In the genomic region with DNA sequence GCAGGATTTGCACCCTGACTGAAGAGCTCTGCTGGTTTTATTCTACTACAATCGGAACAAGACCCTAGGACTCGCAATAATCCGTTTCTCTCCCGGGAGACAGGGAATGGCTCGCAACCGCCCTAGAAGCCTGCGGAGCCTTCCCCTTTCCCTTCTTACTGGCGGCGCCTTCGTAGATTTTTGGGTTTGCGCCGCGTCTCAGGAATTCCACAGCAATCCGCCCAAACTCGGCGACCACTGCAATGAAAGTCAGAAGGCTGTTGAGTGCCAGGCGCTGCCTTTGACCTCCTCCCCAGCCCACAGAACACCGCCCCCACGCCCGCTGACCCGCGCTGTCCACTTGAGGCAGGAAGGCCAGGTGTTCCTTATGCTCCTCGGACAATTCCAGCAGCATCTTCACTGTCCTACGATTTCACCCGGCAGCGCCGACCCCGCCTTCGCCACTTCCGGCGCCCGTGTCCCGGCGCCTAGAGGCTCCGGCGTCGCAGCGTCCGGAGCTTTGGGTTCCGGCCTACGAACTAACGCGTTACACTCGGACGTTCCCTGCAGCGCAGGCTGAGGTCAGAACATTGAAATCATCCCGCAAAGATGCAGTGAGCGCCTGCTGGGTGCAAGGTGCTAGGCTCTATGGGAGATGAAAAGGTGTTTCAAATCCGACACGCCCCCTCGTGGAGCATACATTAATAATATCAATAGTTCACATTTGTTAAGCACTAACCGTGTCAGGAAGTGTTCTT, we compare ENCODE assay signal across 8 cellular contexts. TPM values are rescaled to one million over a fixed set of nuclear protein-coding genes. Genes with fewer than 3 reads are reported as not detected.
DNase-seq lines count a peak whose midpoint lies in the region; TF ChIP-seq lines count a peak whose summit lies in the region.

TSS of gene COMMD2 (minus strand) at position 439 of the 737 bp plus-strand sequence. CDS start at position 394, 45 bp downstream.

- TF ChIP-seq POLR2A in suprapubic skin (IDR thresholded peaks at IDR 0.05), result peak; percentile 26 to 48

- peak within 1 kb of the TSS; percentile 64 for H3K4me2 ChIP-seq in MM.1S (ENCODE audit: low read depth, low read length)

- peaks cover 20% of the 10 kb centered on the region for H3K79me2 ChIP-seq in MM.1S (ENCODE audit: low read length)

- H4K20me1 ChIP-seq in MM.1S (ENCODE audit: insufficient read depth, low read length), result no peaks in the 10 kb centered on the region

- H2AFZ ChIP-seq in MM.1S (ENCODE audit: low read length), result peak within 1 kb of the TSS; percentile 83

- TF ChIP-seq CTCF in MM.1S (IDR thresholded peaks at IDR 0.05; ENCODE audit: low read length), result peak; percentile 55
- TF ChIP-seq CTCF in suprapubic skin (IDR thresholded peaks at IDR 0.05), result no peak

- peaks cover 11% of the 10 kb centered on the region for H3K36me3 Mint-ChIP-seq in activated naive CD4-positive, alpha-beta T cell treated with anti-CD3 and anti-CD28 coated beads for 36 hours (ENCODE audit: low read depth)

- H3K27me3 ChIP-seq in MM.1S (replicated peaks; ENCODE audit: insufficient read depth, low read length) (no peaks in the 10 kb centered on the region), suprapubic skin (no peaks in the 10 kb centered on the region)

- peak within 1 kb of the TSS; percentile 87 for H3K27ac Mint-ChIP-seq in activated naive CD4-positive, alpha-beta T cell treated with anti-CD3 and anti-CD28 coated beads for 36 hours

- no peaks in the 10 kb centered on the region for H3K27me3 Mint-ChIP-seq in activated naive CD4-positive, alpha-beta T cell treated with anti-CD3 and anti-CD28 coated beads for 36 hours (ENCODE audit: low read depth)

- no peak for TF ChIP-seq EP300 in suprapubic skin (IDR thresholded peaks at IDR 0.05)

- H3K4me1 Mint-ChIP-seq in activated naive CD4-positive, alpha-beta T cell treated with anti-CD3 and anti-CD28 coated beads for 36 hours (ENCODE audit: low read depth), result peaks cover 26% of the 10 kb centered on the region

- DNase-seq in GM04503 (ENCODE audit: low read depth) (peak; percentile 49), HCEC 1CT (peak; percentile 87), MM.1S (peak; percentile 97), SK-MEL-5 (ENCODE audit: low read depth, low spot score) (peak; percentile 90), germinal center (ENCODE audit: low spot score) (peak; percentile 69), nucleus accumbens (lab: John Stamatoyannopoulos, UW) (peak; percentile 9 to 83 (median 59)), suprapubic skin (ENCODE audit: low spot score in 2 of 2) (peak; percentile 79 to 86)
- DNase-seq in activated naive CD4-positive, alpha-beta T cell treated with anti-CD3 and anti-CD28 coated beads for 36 hours, result peak; percentile 89

- H3K9me3 ChIP-seq in MM.1S (replicated peaks; ENCODE audit: insufficient read depth, low read length), result no peaks in the 10 kb centered on the region
- no peaks in the 10 kb centered on the region for H3K9me3 ChIP-seq in suprapubic skin

- WGBS in suprapubic skin, result under 1% methylated on average over 48 of the region's 52 CpGs

- peak within 1 kb of the TSS; percentile 96 for H3K4me3 Mint-ChIP-seq in activated naive CD4-positive, alpha-beta T cell treated with anti-CD3 and anti-CD28 coated beads for 36 hours

- H3K9me2 ChIP-seq in MM.1S (replicated peaks; ENCODE audit: insufficient read depth, low read length), result no peaks in the 10 kb centered on the region

- no peaks in the 10 kb centered on the region for H3K9me3 Mint-ChIP-seq in activated naive CD4-positive, alpha-beta T cell treated with anti-CD3 and anti-CD28 coated beads for 36 hours

- peak within 1 kb of the TSS; percentile 68 for H3K9ac ChIP-seq in MM.1S (ENCODE audit: low read length)

- no peaks in the 10 kb centered on the region for H3K36me3 ChIP-seq in MM.1S (replicated peaks; ENCODE audit: insufficient read depth, low read length)
- H3K36me3 ChIP-seq in suprapubic skin, result peaks cover 22% of the 10 kb centered on the region

- in situ Hi-C loops in SK-MEL-5 (cut with HindIII; ENCODE audit: low pct_unique_long_range_greater_than_20kb, low sequenced_read_pairs), result no loop called here

- CTCF ChIA-PET in activated naive CD4-positive, alpha-beta T cell treated with anti-CD3 and anti-CD28 coated beads for 36 hours (lab: Charles Lee), result interaction anchor here (0.6 to 2.7 kb wide), 10 partner anchors 11 to 240 kb away, joined by 3 to 10 read pairs (median 4); no protein-coding TSS in a partner anchor

- H3K27ac ChIP-seq in MM.1S (ENCODE audit: low read length) (peak within 1 kb of the TSS; percentile 21; the same call in 1 of the 2 replicates), suprapubic skin (peak within 1 kb of the TSS; percentile 80)

- peak within 1 kb of the TSS; percentile 80 for H3K4me3 ChIP-seq in MM.1S (ENCODE audit: low read length)
- H3K4me3 ChIP-seq in suprapubic skin, result peak within 1 kb of the TSS; percentile 83

- intact Hi-C loops in activated naive CD4-positive, alpha-beta T cell treated with anti-CD3 and anti-CD28 coated beads for 36 hours (cut with micrococcal nuclease), result loop anchor here (1.0 to 10.0 kb wide), 9 partner anchors 50 to 757 kb away; partner anchors contain the start of genes GYG1, HPS3, PFN2 and RNF13

- peaks cover 4% of the 10 kb centered on the region; the same call in 1 of the 2 replicates for H3F3A ChIP-seq in MM.1S (ENCODE audit: insufficient read depth, low read length)

- H3K4me1 ChIP-seq in MM.1S (ENCODE audit: low read length) (no peaks in the 10 kb centered on the region), suprapubic skin (peaks cover 15% of the 10 kb centered on the region)

RNA-seq across cellular contexts. Expression of gene COMMD2, which starts in this region (rescaled TPM):
- 33.5 and 45.5 TPM in 2 replicates for total RNA-seq in SK-MEL-5 (2014; rRNA removed; shearing (Covaris generic))
- 21.1 and 21.9 TPM in 2 replicates for polyA plus RNA-seq in SK-MEL-5 (2015; cell fraction: cytosol; rRNA removed)
- polyA plus RNA-seq in SK-MEL-5 (2015; cell fraction: nucleus; rRNA removed), result 33.8 and 41.3 TPM in 2 replicates
- 10 to 100 TPM; 27.3 to 28.0 TPM for total RNA-seq in activated naive CD4-positive, alpha-beta T cell treated with anti-CD3 and anti-CD28 coated beads for 36 hours
- total RNA-seq in suprapubic skin, result 10 to 100 TPM; 21.0 to 29.5 (median 25.5) TPM

Comparison
In these comparisons a context has a peak if more than half of its experiments do, and no peak if none do; other contexts are left out.
1. Peak in every context shown above with its lines: DNase-seq, H3K4me3 ChIP-seq and H3K27ac ChIP-seq.